ENCODE assay signal across 7 cellular contexts in the genomic region with DNA sequence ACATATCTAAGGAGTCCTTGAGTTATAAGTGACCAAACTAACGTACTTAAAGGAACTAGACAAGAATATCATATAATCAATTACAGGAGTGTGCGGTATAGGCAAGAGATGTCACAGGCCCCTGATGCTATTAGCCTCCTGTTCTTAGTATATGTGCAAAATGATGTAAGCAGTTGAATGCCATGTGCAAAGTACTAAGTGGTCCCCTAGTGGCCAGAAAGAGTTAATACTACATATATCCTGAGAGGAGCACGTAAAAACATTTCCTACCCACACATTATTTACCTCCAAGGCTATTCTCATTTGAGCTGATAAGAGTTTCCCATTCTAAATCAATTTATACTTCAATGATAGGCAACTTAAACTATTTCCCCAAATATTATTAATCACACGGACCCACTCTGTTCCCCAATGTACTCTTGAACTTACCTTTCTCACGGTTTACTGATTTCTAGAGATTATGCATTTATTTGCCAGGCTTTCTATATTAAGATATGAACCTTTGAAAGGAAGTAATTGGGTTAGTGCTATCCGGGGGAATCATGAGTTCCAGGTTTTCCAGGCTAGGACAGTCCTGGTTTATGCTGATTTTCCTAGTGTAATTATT.
DNase-seq lines count a peak whose midpoint lies in the region; ATAC-seq and TF ChIP-seq lines count a peak whose summit lies in the region.

No MANE protein-coding gene starts in this region.

- in situ Hi-C loops in GM23248 (cut with MboI): no loop called here

- ATAC-seq in GM18498 (IDR thresholded peaks at IDR 0.05; ENCODE audit: unreplicated experiment) (peak; percentile 99), foreskin keratinocyte (peak; percentile 91)

- no peaks in the 10 kb centered on the region for H3K9me2 ChIP-seq in GM23248 (ENCODE audit: insufficient read depth)

- no peaks in the 10 kb centered on the region for H4K20me1 ChIP-seq in GM23248 (ENCODE audit: insufficient read depth)

- H3K27ac ChIP-seq in GM23248: no peak overlapping the region
- H3K27ac ChIP-seq in foreskin keratinocyte: no peak overlapping the region

- H3K27me3 ChIP-seq in GM23248 (replicated peaks; ENCODE audit: insufficient read depth) (peaks cover 46% of the 10 kb centered on the region), foreskin keratinocyte (peaks cover 2% of the 10 kb centered on the region)

- no peaks in the 10 kb centered on the region for H3F3A ChIP-seq in GM23248 (ENCODE audit: insufficient read depth)

- no peaks in the 10 kb centered on the region for H3K9me3 ChIP-seq in GM23248 (ENCODE audit: low read depth)

- peak; percentile 69 for TF ChIP-seq CTCF in foreskin keratinocyte (conservative IDR thresholded peaks at IDR 0.05)

- 34 to 39% methylated on average over 6 of the region's 6 CpGs for WGBS in GM23248 (ENCODE audit: low coverage in 1 of 2, low lambda C conversion rate in 2 of 2, missing lambda C conversion rate in 2 of 2), 2 experiments

- peak; percentile 78 for DNase-seq in GM23248
- DNase-seq in Jurkat, Clone E6-1 (ENCODE audit: low read depth, low spot score): peak; percentile 35
- DNase-seq in RPMI7951 (ENCODE audit: low read depth): peak; percentile 49
- peak; percentile 13 to 34 for DNase-seq in foreskin keratinocyte
- DNase-seq in NCI-H187 treated with DMSO at 0.1 percent for 48 hours (lab: John Stamatoyannopoulos, UW): no peak
- DNase-seq in inferior parietal cortex (ENCODE audit: extremely low spot score): no peak

- H3K4me1 ChIP-seq in GM23248 (ENCODE audit: insufficient read depth): no peaks in the 10 kb centered on the region
- H3K4me1 ChIP-seq in foreskin keratinocyte: no peaks in the 10 kb centered on the region

- H2AFZ ChIP-seq in GM23248: no peak overlapping the region

- no peak overlapping the region for H3K4me3 ChIP-seq in GM23248
- no peak overlapping the region for H3K4me3 ChIP-seq in Jurkat, Clone E6-1 (ENCODE audit: low read length)

- H3K9ac ChIP-seq in GM23248: no peak overlapping the region

- H3K36me3 ChIP-seq in GM23248 (ENCODE audit: low read depth): no peaks in the 10 kb centered on the region

- H3K79me2 ChIP-seq in GM23248 (ENCODE audit: insufficient read depth): no peaks in the 10 kb centered on the region

- H3K4me2 ChIP-seq in GM23248 (ENCODE audit: unreplicated experiment): no peak overlapping the region

Comparison
In these comparisons a context has a peak if more than half of its experiments do, and no peak if none do; other contexts are left out.
1. DNase-seq: peak in GM23248 (single experiment), Jurkat, Clone E6-1 (single experiment), RPMI7951 (single experiment) and foreskin keratinocyte (2 of 2); none in NCI-H187 treated with DMSO at 0.1 percent for 48 hours (single experiment) and inferior parietal cortex (single experiment).